1 cellular context compared by ENCODE assay signal in the genomic region with DNA sequence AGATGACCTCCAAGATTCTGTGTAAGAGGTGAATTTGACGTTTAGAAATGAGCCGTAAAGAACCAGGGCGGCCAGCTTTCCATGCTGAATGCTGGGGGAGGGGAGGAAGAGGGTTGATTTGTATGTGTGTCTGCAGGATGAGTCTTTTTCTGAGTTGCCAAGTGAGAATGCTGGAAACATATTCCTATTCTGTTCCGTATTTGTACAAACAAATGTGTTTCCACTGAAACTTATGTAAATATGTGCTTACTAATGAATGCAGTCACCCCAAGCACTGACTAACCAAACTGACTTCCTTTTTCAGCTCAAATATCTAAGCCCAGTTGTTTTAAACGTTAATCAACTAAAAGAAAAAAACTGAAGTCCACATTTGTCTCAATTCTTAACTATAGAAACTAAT.
TF ChIP-seq lines count a peak whose summit lies in the region.

No MANE protein-coding gene starts in this region.

TF ChIP-seq in IMR-90, 13 proteins besides CTCF, POLR2A, EP300 and RAD21:
- TF ChIP-seq, protein P1, sequence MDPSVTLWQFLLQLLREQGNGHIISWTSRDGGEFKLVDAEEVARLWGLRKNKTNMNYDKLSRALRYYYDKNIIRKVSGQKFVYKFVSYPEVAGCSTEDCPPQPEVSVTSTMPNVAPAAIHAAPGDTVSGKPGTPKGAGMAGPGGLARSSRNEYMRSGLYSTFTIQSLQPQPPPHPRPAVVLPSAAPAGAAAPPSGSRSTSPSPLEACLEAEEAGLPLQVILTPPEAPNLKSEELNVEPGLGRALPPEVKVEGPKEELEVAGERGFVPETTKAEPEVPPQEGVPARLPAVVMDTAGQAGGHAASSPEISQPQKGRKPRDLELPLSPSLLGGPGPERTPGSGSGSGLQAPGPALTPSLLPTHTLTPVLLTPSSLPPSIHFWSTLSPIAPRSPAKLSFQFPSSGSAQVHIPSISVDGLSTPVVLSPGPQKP (IDR thresholded peaks at IDR 0.05; ENCODE audit: borderline replicate concordance, low read depth, low read length) = no peak
- TF ChIP-seq BHLHE40 (IDR thresholded peaks at IDR 0.05; ENCODE audit: low read depth, low read length) = no peak
- TF ChIP-seq SMC3 (IDR thresholded peaks at IDR 0.05; ENCODE audit: low read depth, low read length) = no peak
- TF ChIP-seq, protein P2, sequence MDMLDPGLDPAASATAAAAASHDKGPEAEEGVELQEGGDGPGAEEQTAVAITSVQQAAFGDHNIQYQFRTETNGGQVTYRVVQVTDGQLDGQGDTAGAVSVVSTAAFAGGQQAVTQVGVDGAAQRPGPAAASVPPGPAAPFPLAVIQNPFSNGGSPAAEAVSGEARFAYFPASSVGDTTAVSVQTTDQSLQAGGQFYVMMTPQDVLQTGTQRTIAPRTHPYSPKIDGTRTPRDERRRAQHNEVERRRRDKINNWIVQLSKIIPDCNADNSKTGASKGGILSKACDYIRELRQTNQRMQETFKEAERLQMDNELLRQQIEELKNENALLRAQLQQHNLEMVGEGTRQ (IDR thresholded peaks at IDR 0.05; ENCODE audit: low read depth, low read length) = no peak
- no peak for TF ChIP-seq MAZ (IDR thresholded peaks at IDR 0.05; ENCODE audit: borderline replicate concordance, low read depth, low read length)
- TF ChIP-seq FOS (IDR thresholded peaks at IDR 0.05; ENCODE audit: low read depth, low read length) = no peak
- no peak for TF ChIP-seq RFX5 (IDR thresholded peaks at IDR 0.05; ENCODE audit: low read depth, low read length)
- no peak for TF ChIP-seq RCOR1 (IDR thresholded peaks at IDR 0.05; ENCODE audit: insufficient replicate concordance, low read length)
- no peak for TF ChIP-seq MAFK (IDR thresholded peaks at IDR 0.05; ENCODE audit: low read depth, low read length)
- TF ChIP-seq NFE2L2 (IDR thresholded peaks at IDR 0.05; ENCODE audit: low read depth, low read length) = no peak
- no peak for TF ChIP-seq MXI1 (IDR thresholded peaks at IDR 0.05; ENCODE audit: borderline replicate concordance, low read depth, low read length)
- TF ChIP-seq CHD1 (IDR thresholded peaks at IDR 0.05; ENCODE audit: low read depth, low read length) = no peak
